1 cellular context compared by ENCODE assay signal in the genomic region with DNA sequence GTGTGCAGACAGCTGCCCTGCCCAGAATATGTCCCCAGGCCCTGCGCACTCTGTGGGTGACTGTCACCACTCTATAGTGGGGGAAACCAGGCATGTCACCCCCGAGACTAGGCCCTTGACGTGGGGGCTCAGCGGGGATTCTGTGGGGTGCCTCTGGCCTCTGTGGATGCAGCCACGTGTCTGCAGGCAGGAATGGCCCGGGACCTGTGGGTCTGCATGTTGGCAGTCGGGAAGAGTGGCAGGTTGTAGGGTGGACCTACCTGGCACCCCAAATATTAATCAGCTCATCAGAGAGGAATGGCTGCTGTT.
TF ChIP-seq lines count a peak whose summit lies in the region.

No MANE protein-coding gene starts in this region.

TF ChIP-seq in endothelial cell of umbilical vein, 7 proteins besides CTCF, POLR2A, EP300 and RAD21:
- TF ChIP-seq GATA2 (IDR thresholded peaks at IDR 0.05; ENCODE audit: insufficient read depth, insufficient read length, low read depth, low read length) (no peak), EZH2 (IDR thresholded peaks at IDR 0.05; ENCODE audit: borderline replicate concordance, low read depth, low read length, severe bottlenecking) (no peak), POLR2AphosphoS5 (IDR thresholded peaks at IDR 0.05; ENCODE audit: insufficient read depth, low read depth, low read length) (no peak), MYC (IDR thresholded peaks at IDR 0.05; ENCODE audit: low read depth, low read length) (no peak), MAX (IDR thresholded peaks at IDR 0.05; ENCODE audit: insufficient read depth, insufficient read length) (no peak), JUN (IDR thresholded peaks at IDR 0.05; ENCODE audit: borderline replicate concordance, insufficient read depth, insufficient read length, low read depth) (no peak), FOS (IDR thresholded peaks at IDR 0.05; ENCODE audit: borderline replicate concordance, insufficient read depth, low read length) (no peak)
